4 cellular contexts compared by ENCODE assay signal in genomic region chr19:42728341-42728740, GRCh38. TPM values are rescaled to one million over a fixed set of nuclear protein-coding genes. Genes with fewer than 3 reads are reported as not detected.
"Had no signal": no experiment of that assay in that cellular context is flagged by ENCODE, and none has a peak within 500 bp of the region (broad histone marks: within the 10 kb centered on the region; RNA-seq: fewer than 3 reads in every experiment).

No MANE protein-coding gene starts in this region.

RNA-seq across cellular contexts. Expression of gene PSG3, which starts 11.9 kb away (rescaled TPM):
- total RNA-seq: LHCN-M2, MCF 10A, NCI-H460 had no signal

RNA-seq across cellular contexts. Expression of gene PSG8, which starts 37.1 kb away (rescaled TPM):
- total RNA-seq: LHCN-M2, M059J, MCF 10A, NCI-H460 had no signal
